ENCODE assay signal across 20 cellular contexts in the genomic region with DNA sequence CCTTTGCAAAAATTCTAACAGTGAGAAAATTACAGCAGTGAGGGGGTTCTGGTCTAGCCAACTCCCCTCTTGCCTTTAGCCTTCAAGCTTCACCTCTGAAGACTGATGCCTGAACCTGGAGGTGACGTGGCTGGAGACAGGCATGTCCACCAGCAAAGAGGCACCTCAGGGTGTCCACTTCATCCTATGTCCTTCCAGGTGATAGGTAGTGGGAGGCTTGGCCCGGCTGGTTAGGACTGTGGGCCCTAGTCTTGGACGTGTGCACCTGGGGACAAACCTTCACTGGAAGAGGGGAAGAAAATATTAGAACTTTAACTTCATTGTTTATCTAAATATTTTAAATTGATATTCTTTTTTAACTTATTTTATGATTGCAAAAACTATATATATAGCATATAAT. TPM values are rescaled to one million over a fixed set of nuclear protein-coding genes. Genes with fewer than 3 reads are reported as not detected.
A peak's percentile ranks its signal among the peaks of the same experiment; 100 is the strongest.
DNase-seq lines count a peak whose midpoint lies in the region; TF ChIP-seq lines count a peak whose summit lies in the region.
"Had no signal": no experiment of that assay in that cellular context is flagged by ENCODE, and none has a peak within 500 bp of the region (broad histone marks: within the 10 kb centered on the region; RNA-seq: fewer than 3 reads in every experiment).

No MANE protein-coding gene starts in this region.

- DNase-seq in H9 (no peak), endodermal cell (peak; percentile 17), trophoblast cell (no peak), GM10248 (ENCODE audit: extremely low spot score) (no peak)
- no peak for DNase-seq in activated effector memory CD4-positive, alpha-beta T cell treated with Interleukin-2 at 50 U/mL for 16 hours
- DNase-seq: AML-193; Calu3; CD4-positive, alpha-beta T cell; CD8-positive, alpha-beta T cell; DMS79 treated with DMSO at 0.1 percent for 48 hours; GF-D8 had no signal

- H3K9me3 ChIP-seq in H9 (ENCODE audit: control insufficient read depth, low read depth, low read length) (no peaks in the 10 kb centered on the region), endodermal cell (ENCODE audit: control insufficient read depth, low read length) (no peaks in the 10 kb centered on the region), trophoblast cell (ENCODE audit: insufficient read depth, low read depth, low read length) (peaks cover 4% of the 10 kb centered on the region)
- H3K9me3 ChIP-seq: A549; BLaER1 treated with 17β-estradiol and CSF1 and Interleukin-3, amounts not matched to agents 10 nM and 100 nM; Caco-2 had no signal

- no peak overlapping the region for H3T11ph ChIP-seq in H9 (ENCODE audit: low read length)

- TF ChIP-seq CTCF in H9 (conservative IDR thresholded peaks at IDR 0.05) (no peak), endodermal cell (conservative IDR thresholded peaks at IDR 0.05) (no peak), GM10248 (IDR thresholded peaks at IDR 0.05; ENCODE audit: control extremely low read depth, extremely low read depth, low read depth, missing control alignments) (no peak)

- H3K23ac ChIP-seq in H9 (ENCODE audit: insufficient read length, low read depth, low read length) = no peak overlapping the region
- no peak overlapping the region for H3K23ac ChIP-seq in trophoblast cell (ENCODE audit: low read length)

- no peaks in the 10 kb centered on the region for H3K27me3 ChIP-seq in H9 (ENCODE audit: insufficient read depth, low read length)
- H3K27me3 ChIP-seq in endodermal cell (ENCODE audit: control insufficient read depth, insufficient read depth, low read length, poor library complexity, severe bottlenecking) = no peaks in the 10 kb centered on the region
- peaks cover 2% of the 10 kb centered on the region for H3K27me3 ChIP-seq in trophoblast cell (ENCODE audit: insufficient read depth, low read length)
- H3K27me3 ChIP-seq: BLaER1 treated with 17β-estradiol and CSF1 and Interleukin-3, amounts not matched to agents 10 nM and 100 nM had no signal

- no peak overlapping the region for H2BK12ac ChIP-seq in H9 (ENCODE audit: insufficient read length, low read depth, low read length)
- H2BK12ac ChIP-seq in trophoblast cell (ENCODE audit: low read length) = no peak overlapping the region

- H4K20me1 ChIP-seq in H9 (ENCODE audit: control insufficient read depth, insufficient read depth, insufficient read length) = no peaks in the 10 kb centered on the region
- H4K20me1 ChIP-seq: BLaER1 treated with 17β-estradiol and CSF1 and Interleukin-3, amounts not matched to agents 10 nM and 100 nM had no signal

- peaks cover 30% of the 10 kb centered on the region for H3K27me3 Mint-ChIP-seq in H9 (ENCODE audit: low read depth)
- H3K27me3 Mint-ChIP-seq in endodermal cell (ENCODE audit: insufficient read depth) = peaks cover under 1% of the 10 kb centered on the region
- H3K27me3 Mint-ChIP-seq: CD4-positive, alpha-beta T cell had no signal

- H3K4me1 ChIP-seq in H9 (ENCODE audit: insufficient read depth, low read length) = no peaks in the 10 kb centered on the region; the same call in 1 of the 2 replicates
- peaks cover 7% of the 10 kb centered on the region for H3K4me1 ChIP-seq in endodermal cell (ENCODE audit: control insufficient read depth, insufficient read depth, low read length)
- no peaks in the 10 kb centered on the region for H3K4me1 ChIP-seq in trophoblast cell (ENCODE audit: control insufficient read depth in 1 of 2, insufficient read depth in 2 of 2, low read length in 2 of 2)
- H3K4me1 ChIP-seq: A549; BLaER1 treated with 17β-estradiol and CSF1 and Interleukin-3, amounts not matched to agents 10 nM and 100 nM had no signal

- no peak overlapping the region for H3K4me3 ChIP-seq in endodermal cell (ENCODE audit: low read length)
- peak overlapping the region; percentile 31 for H3K4me3 ChIP-seq in trophoblast cell (ENCODE audit: low read depth, low read length)
- H3K4me3 ChIP-seq: A549; BLaER1 treated with 17β-estradiol and CSF1 and Interleukin-3, amounts not matched to agents 10 nM and 100 nM; GM12878 had no signal

- POLR2A ChIA-PET in GM10248 (lab: Yijun Ruan, JAX) = no interaction called here

- H3K18ac ChIP-seq in H9 (ENCODE audit: insufficient read length, low read depth, low read length) = peak overlapping the region; percentile 11
- H3K18ac ChIP-seq in trophoblast cell (ENCODE audit: low read length) = no peak overlapping the region

- H3K27ac Mint-ChIP-seq in H9 = no peak overlapping the region
- no peak overlapping the region for H3K27ac Mint-ChIP-seq in endodermal cell
- H3K27ac Mint-ChIP-seq: B cell; CD4-positive, alpha-beta T cell; CD8-positive, alpha-beta T cell had no signal

- H4K5ac ChIP-seq in H9 (ENCODE audit: insufficient read length, low read depth, low read length) = no peak overlapping the region

- H4K91ac ChIP-seq in H9 (ENCODE audit: insufficient read length, low read depth, low read length) (no peak overlapping the region), trophoblast cell (ENCODE audit: low read depth, low read length) (no peak overlapping the region)

- no peak overlapping the region for H2BK15ac ChIP-seq in H9 (ENCODE audit: low read depth, low read length)

- no peaks in the 10 kb centered on the region for H3K36me3 ChIP-seq in endodermal cell (ENCODE audit: control insufficient read depth, insufficient read depth, low read length)
- H3K36me3 ChIP-seq in trophoblast cell (ENCODE audit: control insufficient read depth in 1 of 2, insufficient read depth in 2 of 2, low read length in 2 of 2) = no peaks in the 10 kb centered on the region
- H3K36me3 ChIP-seq: BLaER1 treated with 17β-estradiol and CSF1 and Interleukin-3, amounts not matched to agents 10 nM and 100 nM had no signal

- H2BK5ac ChIP-seq in H9 (ENCODE audit: insufficient read length, low read length) = no peak overlapping the region
- no peak overlapping the region for H2BK5ac ChIP-seq in trophoblast cell (ENCODE audit: low read depth, low read length, poor library complexity)

- H3K4me3 Mint-ChIP-seq in H9 (no peak overlapping the region), endodermal cell (no peak overlapping the region)
- H3K4me3 Mint-ChIP-seq: B cell; CD4-positive, alpha-beta T cell; CD8-positive, alpha-beta T cell had no signal

- H2BK120ac ChIP-seq in H9 (ENCODE audit: low read depth, low read length, poor library complexity, severe bottlenecking) = no peak overlapping the region
- no peak overlapping the region for H2BK120ac ChIP-seq in trophoblast cell (ENCODE audit: insufficient read depth, low read length, poor library complexity)

- peaks cover 25 to 29% of the 10 kb centered on the region in 2 experiments for H3K4me1 Mint-ChIP-seq in H9
- peaks cover 22% of the 10 kb centered on the region for H3K4me1 Mint-ChIP-seq in endodermal cell
- H3K4me1 Mint-ChIP-seq: B cell had no signal

- CTCF ChIA-PET in GM10248 (lab: Yijun Ruan, JAX) = interaction anchor here (1.4 kb wide), 1 partner anchor 7 kb away, joined by 4 read pairs; no protein-coding TSS in a partner anchor

- H3K36me3 Mint-ChIP-seq in H9 (ENCODE audit: insufficient read depth in 1 of 3, low read depth in 3 of 3) (no peaks in the 10 kb centered on the region; a peak in 1 of 7 replicates), endodermal cell (ENCODE audit: low read depth) (no peaks in the 10 kb centered on the region)
- H3K36me3 Mint-ChIP-seq: CD8-positive, alpha-beta T cell had no signal

- H3K79me1 ChIP-seq in H9 (ENCODE audit: insufficient read depth, low read depth, low read length, poor library complexity, severe bottlenecking) = no peaks in the 10 kb centered on the region
- no peaks in the 10 kb centered on the region for H3K79me1 ChIP-seq in trophoblast cell (ENCODE audit: low read length)

- H3K4ac ChIP-seq in H9 (ENCODE audit: low read depth, low read length) = no peak overlapping the region
- H3K4ac ChIP-seq in trophoblast cell (ENCODE audit: low read depth, low read length) = no peak overlapping the region

- H3K27ac ChIP-seq in H9 (ENCODE audit: insufficient read length, low read depth, low read length) (no peak overlapping the region), endodermal cell (ENCODE audit: low read depth, low read length) (no peak overlapping the region), trophoblast cell (ENCODE audit: low read depth, low read length) (no peak overlapping the region)
- H3K27ac ChIP-seq: 22Rv1; A549; BLaER1 treated with 17β-estradiol and CSF1 and Interleukin-3, amounts not matched to agents 10 nM and 100 nM; C4-2B had no signal

- no peak overlapping the region for H3K14ac ChIP-seq in H9 (ENCODE audit: insufficient read depth, low read length)
- no peak overlapping the region for H3K14ac ChIP-seq in trophoblast cell (ENCODE audit: low read length)

- H2AK5ac ChIP-seq in H9 (ENCODE audit: insufficient read length, low read length) (no peak overlapping the region), trophoblast cell (ENCODE audit: low read length) (no peak overlapping the region)

- H3K79me2 ChIP-seq in H9 (ENCODE audit: insufficient read depth, low read length) (no peaks in the 10 kb centered on the region), trophoblast cell (ENCODE audit: control insufficient read depth, insufficient read depth, low read length, poor library complexity) (no peaks in the 10 kb centered on the region)

- no peak overlapping the region for H3K56ac ChIP-seq in H9 (ENCODE audit: insufficient read length, low read depth, low read length)

- no peaks in the 10 kb centered on the region for H3K9me3 Mint-ChIP-seq in H9
- no peaks in the 10 kb centered on the region for H3K9me3 Mint-ChIP-seq in endodermal cell
- H3K9me3 Mint-ChIP-seq: CD4-positive, alpha-beta T cell; CD8-positive, alpha-beta T cell had no signal

- H3K9ac ChIP-seq in H9 (ENCODE audit: extremely low read depth, insufficient read length, low read length) (no peak overlapping the region), endodermal cell (ENCODE audit: extremely low read depth, low read length, poor library complexity, severe bottlenecking) (no peak overlapping the region), trophoblast cell (ENCODE audit: low read length) (no peak overlapping the region)
- H3K9ac ChIP-seq: BLaER1 treated with 17β-estradiol and CSF1 and Interleukin-3, amounts not matched to agents 10 nM and 100 nM had no signal

- H2AFZ ChIP-seq in H9 (ENCODE audit: low read length) = no peak overlapping the region
- H2AFZ ChIP-seq in trophoblast cell (ENCODE audit: insufficient read depth, low read length, poor library complexity) = no peak overlapping the region

- no peaks in the 10 kb centered on the region for H3K23me2 ChIP-seq in H9 (ENCODE audit: insufficient read length, low read depth, low read length, poor library complexity, severe bottlenecking)

- no peak overlapping the region for H4K8ac ChIP-seq in H9 (replicated peaks; ENCODE audit: insufficient read length, low read depth, low read length)
- H4K8ac ChIP-seq in trophoblast cell (ENCODE audit: low read depth, low read length) = no peak overlapping the region

- no peak overlapping the region for H2BK20ac ChIP-seq in H9 (ENCODE audit: low read depth, low read length, poor library complexity, severe bottlenecking)

- H4K12ac ChIP-seq in trophoblast cell (ENCODE audit: low read depth, low read length) = no peak overlapping the region

- no CpG with 5 or more reads among the region's 3 CpGs for WGBS in H9 (ENCODE audit: extremely low coverage, insufficient read length, low lambda C conversion rate)
- WGBS in endodermal cell (ENCODE audit: insufficient coverage in 1 of 2, insufficient read length in 1 of 2), 2 experiments = 88 to 100% methylated on average over 1 to 2 of the region's 3 CpGs
- WGBS in trophoblast cell (ENCODE audit: extremely low coverage, insufficient coverage, insufficient read length) = no CpG with 5 or more reads among the region's 3 CpGs

- H3K4me2 ChIP-seq in H9 (ENCODE audit: insufficient read depth, insufficient read length, low read length) (no peak overlapping the region), trophoblast cell (ENCODE audit: low read length) (no peak overlapping the region)
- H3K4me2 ChIP-seq: A549; BLaER1 treated with 17β-estradiol and CSF1 and Interleukin-3, amounts not matched to agents 10 nM and 100 nM had no signal

RNA-seq across cellular contexts. Expression of a gene that starts 35.5 kb away (rescaled TPM):
- not detected in 2 replicates for total RNA-seq in H9 (2021)
- not detected for total RNA-seq in endodermal cell
- 0.32 TPM for polyA plus RNA-seq in endodermal cell (2013, experiment 1 of 2)
- polyA plus RNA-seq in endodermal cell (2013, experiment 2 of 2) = 0.62 TPM
- 0.01 TPM in 2 replicates for polyA plus RNA-seq in trophoblast cell (2013)
- total RNA-seq: A172, B cell, Calu3, GM12878 had no signal
- polyA plus RNA-seq: BJ had no signal
